In the genomic region with DNA sequence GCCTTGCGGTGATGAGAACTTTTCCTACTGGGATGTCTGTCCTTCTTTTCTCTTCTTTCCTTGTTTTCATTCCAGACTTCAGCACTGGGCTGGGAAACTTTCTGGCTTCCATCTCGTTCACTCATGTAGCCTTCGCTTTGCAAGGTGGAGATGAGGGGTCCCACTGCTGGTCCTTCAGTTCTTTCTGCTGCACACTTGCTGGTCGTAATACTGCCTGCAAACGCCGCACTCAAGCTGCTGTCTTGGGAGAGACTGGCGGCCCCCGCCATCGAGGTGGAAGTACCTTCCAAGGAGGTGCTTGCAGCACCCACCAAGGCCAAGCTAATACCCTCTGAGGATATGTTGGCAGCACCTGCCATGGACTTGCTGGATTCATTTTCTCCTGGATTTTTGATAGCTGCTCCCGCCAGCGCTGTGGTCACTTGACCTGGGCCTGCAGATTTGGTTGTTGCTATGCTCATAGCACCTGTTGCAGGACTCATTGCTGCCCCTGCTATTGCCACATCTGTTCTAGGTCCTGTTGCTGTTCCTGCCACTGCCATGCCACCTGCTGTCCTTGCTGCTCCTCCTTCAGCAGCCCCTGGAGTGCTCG, we compare ENCODE assay signal across 27 cellular contexts. TPM values are rescaled to one million over a fixed set of nuclear protein-coding genes. Genes with fewer than 3 reads are reported as not detected.
DNase-seq lines count a peak whose midpoint lies in the region; ATAC-seq, FAIRE-seq and TF ChIP-seq lines count a peak whose summit lies in the region.
"Had no signal": no experiment of that assay in that cellular context is flagged by ENCODE, and none has a peak within 500 bp of the region (broad histone marks: within the 10 kb centered on the region; RNA-seq: fewer than 3 reads in every experiment).

No MANE protein-coding gene starts in this region.

- no peak overlapping the region for H3K9ac ChIP-seq in H9 (ENCODE audit: extremely low read depth, insufficient read length, low read length)
- H3K9ac ChIP-seq: BLaER1 had no signal

- no peak overlapping the region for H2AK5ac ChIP-seq in H9 (ENCODE audit: insufficient read length, low read length)

- no peaks in the 10 kb centered on the region for H3K27me3 Mint-ChIP-seq in activated CD8-positive, alpha-beta memory T cell treated with anti-CD3 and anti-CD28 coated beads, Interleukin-2, amount 10 ng/mL, durations not matched to agents 7 days and 5 days
- H3K27me3 Mint-ChIP-seq in H9 (ENCODE audit: low read depth) (no peaks in the 10 kb centered on the region; the same call in none of the 2 replicates), T-helper 17 cell (no peaks in the 10 kb centered on the region), nephron progenitor cell (ENCODE audit: low read depth, poor library complexity) (peaks cover 4% of the 10 kb centered on the region)
- H3K27me3 Mint-ChIP-seq: CD8-positive, alpha-beta memory T cell had no signal

- no peak overlapping the region for H3K27ac Mint-ChIP-seq in activated CD8-positive, alpha-beta memory T cell treated with anti-CD3 and anti-CD28 coated beads, Interleukin-2, amount 10 ng/mL, durations not matched to agents 7 days and 5 days
- H3K27ac Mint-ChIP-seq in H9 (no peak overlapping the region), T-helper 17 cell (peak overlapping the region; percentile 92), nephron progenitor cell (peak overlapping the region; percentile 67)
- H3K27ac Mint-ChIP-seq: HFFc6 had no signal

- H3K4me2 ChIP-seq in H9 (ENCODE audit: insufficient read depth, insufficient read length, low read length), result no peak overlapping the region
- H3K4me2 ChIP-seq: BLaER1 had no signal

- peaks cover 53% of the 10 kb centered on the region for H3K4me1 Mint-ChIP-seq in activated CD8-positive, alpha-beta memory T cell treated with anti-CD3 and anti-CD28 coated beads, Interleukin-2, amount 10 ng/mL, durations not matched to agents 7 days and 5 days
- peaks cover 5% of the 10 kb centered on the region in 2 experiments for H3K4me1 Mint-ChIP-seq in H9
- H3K4me1 Mint-ChIP-seq in T-helper 17 cell, result peaks cover 46% of the 10 kb centered on the region
- H3K4me1 Mint-ChIP-seq in nephron progenitor cell, result no peaks in the 10 kb centered on the region

- no peak overlapping the region for H3K23ac ChIP-seq in H9 (ENCODE audit: insufficient read length, low read depth, low read length)

- no peak for ATAC-seq in activated CD8-positive, alpha-beta memory T cell treated with anti-CD3 and anti-CD28 coated beads, Interleukin-2, amount 10 ng/mL, durations not matched to agents 7 days and 5 days
- ATAC-seq in T-helper 17 cell, result no peak

- H3K4me3 Mint-ChIP-seq in activated CD8-positive, alpha-beta memory T cell treated with anti-CD3 and anti-CD28 coated beads, Interleukin-2, amount 10 ng/mL, durations not matched to agents 7 days and 5 days, result no peak overlapping the region
- no peak overlapping the region for H3K4me3 Mint-ChIP-seq in H9
- H3K4me3 Mint-ChIP-seq in T-helper 17 cell, result no peak overlapping the region
- no peak overlapping the region for H3K4me3 Mint-ChIP-seq in nephron progenitor cell
- H3K4me3 Mint-ChIP-seq: CD8-positive, alpha-beta memory T cell; HFFc6 had no signal

- H2BK12ac ChIP-seq in H9 (ENCODE audit: insufficient read length, low read depth, low read length), result no peak overlapping the region

- no peak overlapping the region for H3T11ph ChIP-seq in H9 (ENCODE audit: low read length)

- H3K27me3 ChIP-seq in H9 (ENCODE audit: insufficient read depth, low read length), result no peaks in the 10 kb centered on the region
- H3K27me3 ChIP-seq: BLaER1 had no signal

- H3K23me2 ChIP-seq in H9 (ENCODE audit: insufficient read length, low read depth, low read length, poor library complexity, severe bottlenecking), result no peaks in the 10 kb centered on the region

- no peaks in the 10 kb centered on the region for H3K79me1 ChIP-seq in H9 (ENCODE audit: insufficient read depth, low read depth, low read length, poor library complexity, severe bottlenecking)

- no peak overlapping the region for H4K8ac ChIP-seq in H9 (replicated peaks; ENCODE audit: insufficient read length, low read depth, low read length)

- H4K20me1 ChIP-seq in H9 (ENCODE audit: control insufficient read depth, insufficient read depth, insufficient read length), result no peaks in the 10 kb centered on the region
- H4K20me1 ChIP-seq: BLaER1 had no signal

- no peaks in the 10 kb centered on the region for H3K36me3 Mint-ChIP-seq in activated CD8-positive, alpha-beta memory T cell treated with anti-CD3 and anti-CD28 coated beads, Interleukin-2, amount 10 ng/mL, durations not matched to agents 7 days and 5 days
- H3K36me3 Mint-ChIP-seq in H9 (ENCODE audit: insufficient read depth in 1 of 3, low read depth in 3 of 3) (no peaks in the 10 kb centered on the region), T-helper 17 cell (ENCODE audit: low read depth) (no peaks in the 10 kb centered on the region), nephron progenitor cell (ENCODE audit: low read depth) (no peaks in the 10 kb centered on the region)
- H3K36me3 Mint-ChIP-seq: CD8-positive, alpha-beta memory T cell had no signal

- no peak overlapping the region for H2AFZ ChIP-seq in H9 (ENCODE audit: low read length)

- H4K91ac ChIP-seq in H9 (ENCODE audit: insufficient read length, low read depth, low read length), result no peak overlapping the region

- H3K4ac ChIP-seq in H9 (ENCODE audit: low read depth, low read length), result no peak overlapping the region

- CTCF ChIA-PET in activated CD8-positive, alpha-beta memory T cell treated with anti-CD3 and anti-CD28 coated beads, Interleukin-2, amount 10 ng/mL, durations not matched to agents 7 days and 5 days (lab: Charles Lee), result interaction anchor here (1.8 kb wide), 1 partner anchor 9 kb away, joined by 4 read pairs; no protein-coding TSS in a partner anchor

- H3K4me1 ChIP-seq in H9 (ENCODE audit: insufficient read depth, low read length), result no peaks in the 10 kb centered on the region

- peak; percentile 38 for DNase-seq in activated CD8-positive, alpha-beta memory T cell treated with anti-CD3 and anti-CD28 coated beads, Interleukin-2, amount 10 ng/mL, durations not matched to agents 7 days and 5 days
- DNase-seq in activated CD8-positive, alpha-beta memory T cell treated with anti-CD3 and anti-CD28 coated beads for 24 hours, result no peak
- DNase-seq in H9 (no peak), T-helper 17 cell (no peak), nephron progenitor cell (no peak), CD1c-positive myeloid dendritic cell (ENCODE audit: extremely low spot score) (no peak), COR-L47 (lab: John Stamatoyannopoulos, UW) (no peak), urothelium cell line (ENCODE audit: low spot score) (no peak)
- DNase-seq: CD8-positive, alpha-beta memory T cell; HFFc6; NCI-H1417; NCI-H187; NCI-H2107; NCI-H510A; NCI-H748 treated with DMSO at 0.1 percent for 48 hours; Right ventricle myocardium superior had no signal

- FAIRE-seq in urothelium cell line (lab: Jason Lieb, UNC), result no peak
- FAIRE-seq: D721Med, GM12891, GM19239, RCC 7860 had no signal

- no peak for TF ChIP-seq CTCF in H9 (conservative IDR thresholded peaks at IDR 0.05)
- TF ChIP-seq CTCF in nephron progenitor cell (IDR thresholded peaks at IDR 0.05), result no peak

- no peak overlapping the region for H2BK5ac ChIP-seq in H9 (ENCODE audit: insufficient read length, low read length)

- no peaks in the 10 kb centered on the region for H3K9me3 ChIP-seq in H9 (ENCODE audit: control insufficient read depth, low read depth, low read length)
- H3K9me3 ChIP-seq in T-helper 17 cell (ENCODE audit: control insufficient read depth, low read length, poor library complexity, severe bottlenecking), result peaks cover 2% of the 10 kb centered on the region

- H3K79me2 ChIP-seq in H9 (ENCODE audit: insufficient read depth, low read length), result no peaks in the 10 kb centered on the region

- H3K9me3 Mint-ChIP-seq in activated CD8-positive, alpha-beta memory T cell treated with anti-CD3 and anti-CD28 coated beads, Interleukin-2, amount 10 ng/mL, durations not matched to agents 7 days and 5 days (ENCODE audit: low read depth), result no peaks in the 10 kb centered on the region
- no peaks in the 10 kb centered on the region for H3K9me3 Mint-ChIP-seq in H9
- H3K9me3 Mint-ChIP-seq in nephron progenitor cell, result no peaks in the 10 kb centered on the region
- H3K9me3 Mint-ChIP-seq: CD8-positive, alpha-beta memory T cell; HFFc6 had no signal

- peak overlapping the region; percentile 49; the same call in 1 of the 2 replicates for H3K14ac ChIP-seq in H9 (ENCODE audit: insufficient read depth, low read length)

- H2BK20ac ChIP-seq in H9 (ENCODE audit: low read depth, low read length, poor library complexity, severe bottlenecking), result no peak overlapping the region

- no peak overlapping the region for H4K5ac ChIP-seq in H9 (ENCODE audit: insufficient read length, low read depth, low read length)

- no CpG with 5 or more reads among the region's 12 CpGs for WGBS in H9 (ENCODE audit: extremely low coverage, insufficient read length, low lambda C conversion rate)

- no peak overlapping the region for H3K27ac ChIP-seq in H9 (ENCODE audit: insufficient read length, low read depth, low read length)
- H3K27ac ChIP-seq: BLaER1, HL-60 had no signal

- H2BK15ac ChIP-seq in H9 (ENCODE audit: low read depth, low read length), result no peak overlapping the region

- no peak overlapping the region for H2BK120ac ChIP-seq in H9 (ENCODE audit: low read depth, low read length, poor library complexity, severe bottlenecking)

- H3K56ac ChIP-seq in H9 (ENCODE audit: insufficient read length, low read depth, low read length), result no peak overlapping the region

- no peak overlapping the region for H3K18ac ChIP-seq in H9 (ENCODE audit: insufficient read length, low read depth, low read length)

RNA-seq across cellular contexts. Expression of a gene that starts 3.0 kb away (rescaled TPM):
- total RNA-seq in activated CD8-positive, alpha-beta memory T cell treated with anti-CD3 and anti-CD28 coated beads, Interleukin-2, amount 10 ng/mL, durations not matched to agents 7 days and 5 days, result under 1 TPM in 1 of 2 experiments, not detected in 1; 0.09 TPM
- total RNA-seq in H9 (2021), result not detected in 2 replicates
- total RNA-seq in T-helper 17 cell, result not detected
- total RNA-seq: A673, H4, HFFc6, HT1080, M059J, OCI-LY7, Right ventricle myocardium superior had no signal

RNA-seq across cellular contexts. Expression of a gene that starts 17.6 kb away (rescaled TPM):
- 100 to 1,000 TPM; 209 to 215 TPM for total RNA-seq in activated CD8-positive, alpha-beta memory T cell treated with anti-CD3 and anti-CD28 coated beads, Interleukin-2, amount 10 ng/mL, durations not matched to agents 7 days and 5 days
- total RNA-seq in H9 (2021), result 0.22 TPM in 2 replicates
- total RNA-seq in T-helper 17 cell, result 100 to 1,000 TPM; 235 to 319 TPM
- total RNA-seq: A673, HFFc6, HT1080, OCI-LY7 had no signal

RNA-seq across cellular contexts. Expression of a gene that starts 20.4 kb away (rescaled TPM):
- total RNA-seq in activated CD8-positive, alpha-beta memory T cell treated with anti-CD3 and anti-CD28 coated beads, Interleukin-2, amount 10 ng/mL, durations not matched to agents 7 days and 5 days, result 10 to 100 TPM; 15.8 to 17.0 TPM
- total RNA-seq in H9 (2021) (10.7 and 10.8 TPM in 2 replicates), T-helper 17 cell (1 to 10 TPM; 6.3 to 7.8 TPM)

RNA-seq across cellular contexts. Expression of a gene that starts 54.2 kb away (rescaled TPM):
- total RNA-seq in activated CD8-positive, alpha-beta memory T cell treated with anti-CD3 and anti-CD28 coated beads, Interleukin-2, amount 10 ng/mL, durations not matched to agents 7 days and 5 days, result 100 to 1,000 TPM in 1 of 2 experiments, 10 to 100 TPM in 1; 51.9 to 108 TPM
- not detected in 2 replicates for total RNA-seq in H9 (2021)
- total RNA-seq in T-helper 17 cell, result 1 to 10 TPM; 2.3 to 2.7 TPM

Comparison
In these comparisons a context has a peak if more than half of its experiments do, and no peak if none do; other contexts are left out.
1. H3K27ac Mint-ChIP-seq: peak in T-helper 17 cell (single experiment) and nephron progenitor cell (single experiment); none in activated CD8-positive, alpha-beta memory T cell treated with anti-CD3 and anti-CD28 coated beads, Interleukin-2, amount 10 ng/mL, durations not matched to agents 7 days and 5 days (single experiment) and H9 (0 of 3).
2. RNA of a gene that starts 17.6 kb away (total RNA-seq): 235 to 319 TPM in T-helper 17 cell and 209 to 215 TPM in activated CD8-positive, alpha-beta memory T cell treated with anti-CD3 and anti-CD28 coated beads, Interleukin-2, amount 10 ng/mL, durations not matched to agents 7 days and 5 days; 0.22 TPM in H9; every median in the first group is over 100 times any median in the second.